11 cellular contexts compared by ENCODE assay signal in the genomic region with DNA sequence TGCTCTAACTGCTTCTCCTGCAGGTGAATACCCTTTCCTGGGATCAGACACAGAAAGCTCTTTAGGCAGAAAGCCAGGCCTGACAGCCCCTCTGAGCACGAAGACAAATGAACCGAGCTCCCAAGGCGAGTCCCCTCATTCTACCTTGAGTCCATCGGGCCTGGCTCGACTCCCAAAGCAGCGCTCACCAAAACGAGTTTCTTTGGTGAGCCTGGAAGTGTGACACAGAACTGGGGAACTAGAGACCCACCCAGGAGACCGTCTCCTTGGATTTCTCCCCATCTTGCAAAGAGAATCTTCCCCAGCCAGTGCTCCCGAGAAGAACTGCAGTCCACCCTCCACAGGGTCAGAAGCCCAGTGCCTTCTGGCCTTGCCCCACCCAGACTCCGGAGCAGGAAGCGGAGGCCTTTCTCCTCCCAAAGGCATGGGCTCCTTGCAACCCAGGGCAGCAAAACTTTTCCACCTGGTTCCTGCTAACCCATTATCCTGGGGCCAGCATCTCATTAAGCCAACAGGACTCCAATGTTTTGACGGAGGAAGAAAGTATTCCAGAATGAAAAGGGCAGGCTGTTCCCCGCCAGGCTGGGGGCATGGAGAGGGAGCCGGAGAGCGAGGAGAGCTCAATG.
"Had no signal": no experiment of that assay in that cellular context is flagged by ENCODE, and none has a peak within 500 bp of the region (broad histone marks: within the 10 kb centered on the region; RNA-seq: fewer than 3 reads in every experiment).

No MANE protein-coding gene starts in this region.

- H3K27ac ChIP-seq: ascending aorta, parathyroid adenoma, transverse colon had no signal

- H3K27me3 ChIP-seq: ascending aorta had no signal

- H3K4me3 ChIP-seq: ascending aorta, dorsolateral prefrontal cortex, transverse colon had no signal

- H3K79me2 ChIP-seq: parathyroid adenoma had no signal

- H3K9me3 ChIP-seq: ascending aorta, transverse colon had no signal

- H2AFZ ChIP-seq: parathyroid adenoma had no signal

- DNase-seq: activated CD4-positive, alpha-beta T cell treated with anti-CD3 and anti-CD28 coated beads for 1 hour; activated CD4-positive, alpha-beta T cell treated with anti-CD3 and anti-CD28 coated beads, Interleukin-2, amount 50 U/mL, for 4 hours; activated naive CD4-positive, alpha-beta T cell treated with anti-CD3 and anti-CD28 coated beads, Interleukin-2, amount 10 ng/mL, durations not matched to agents 7 days and 5 days; mesenchymal stem cell; stimulated activated CD4-positive, alpha-beta T cell treated with anti-CD3 and anti-CD28 coated beads, Interleukin-4, amount 100 ng/mL, for 24 hours; stimulated activated naive CD4-positive, alpha-beta T cell treated with Interleukin-2 at 50 U/mL for 16 hours; transverse colon had no signal

- H3K4me1 ChIP-seq: ascending aorta, parathyroid adenoma, transverse colon had no signal

- ATAC-seq: activated T-helper 17 cell treated with anti-CD3 and anti-CD28 coated beads, Interleukin-2, amount 50 U/mL, for 72 hours had no signal

- H3K36me3 ChIP-seq: ascending aorta, transverse colon had no signal
